Comparison of ENCODE assay signal across 8 cellular contexts in the genomic region with DNA sequence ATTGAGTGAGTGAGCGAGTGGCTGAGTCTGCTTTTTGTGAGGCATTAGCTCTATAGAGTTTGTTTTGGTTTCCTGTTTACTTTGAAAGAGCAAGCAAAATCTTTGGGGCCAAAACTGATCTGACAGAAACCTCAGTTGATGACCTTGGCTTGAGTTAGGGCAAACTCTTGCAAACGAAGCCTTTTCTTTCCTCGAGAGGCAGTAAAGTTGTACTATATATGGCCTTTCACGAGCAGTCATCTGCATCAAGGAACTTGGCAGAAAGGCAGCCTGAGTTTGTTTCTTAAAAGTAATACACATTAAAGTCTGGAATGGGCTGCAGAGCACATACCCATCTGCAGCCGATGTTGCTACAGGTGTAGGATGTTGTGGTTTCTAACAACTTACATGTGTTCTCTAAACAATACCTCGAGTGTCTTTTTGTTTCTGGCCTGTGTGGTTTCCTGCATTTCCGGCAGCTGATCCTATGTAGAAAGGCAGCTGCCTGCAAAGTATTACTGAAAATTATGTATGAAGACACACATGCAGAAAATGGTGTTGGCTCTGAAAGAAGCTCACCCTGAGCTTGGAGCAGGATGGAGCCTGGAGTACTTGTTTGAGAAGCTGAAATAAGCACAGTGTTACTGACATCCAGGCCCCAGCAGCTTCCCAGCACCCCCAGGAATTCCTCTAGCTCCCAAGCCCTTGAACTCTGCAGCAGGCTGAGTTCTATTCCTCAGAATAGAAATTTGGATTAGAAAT.
DNase-seq lines count a peak whose midpoint lies in the region; ATAC-seq and TF ChIP-seq lines count a peak whose summit lies in the region.

No MANE protein-coding gene starts in this region.

- intact Hi-C loops in cardiac septum (cut with DNase I) = no loop called here

- H3K9me3 Mint-ChIP-seq in endothelial cell (ENCODE audit: unreplicated experiment) = no peaks in the 10 kb centered on the region

- peak; percentile 86 for ATAC-seq in GM18508 (IDR thresholded peaks at IDR 0.05; ENCODE audit: insufficient read depth, unreplicated experiment)
- peak; percentile 92 for ATAC-seq in GM21515 (IDR thresholded peaks at IDR 0.05; ENCODE audit: unreplicated experiment)
- peak; percentile 78 for ATAC-seq in HG03575 (IDR thresholded peaks at IDR 0.05; ENCODE audit: extremely low read depth, insufficient number of reproducible peaks, low FRiP score, unreplicated experiment)

- no peak overlapping the region for H3K27ac Mint-ChIP-seq in endothelial cell (ENCODE audit: unreplicated experiment)

- no peak overlapping the region for H3K4me3 Mint-ChIP-seq in endothelial cell (ENCODE audit: unreplicated experiment)

- peaks cover 8% of the 10 kb centered on the region for H3K4me1 Mint-ChIP-seq in endothelial cell (ENCODE audit: unreplicated experiment)

- peak; percentile 44 for DNase-seq in activated effector memory CD4-positive, alpha-beta T cell treated with Interleukin-2 at 50 U/mL for 16 hours
- no peak for DNase-seq in endothelial cell (ENCODE audit: low spot score)
- no peak for DNase-seq in iPS-NIHi7 (ENCODE audit: extremely low spot score)
- DNase-seq in cardiac septum (ENCODE audit: low spot score) = no peak
- no peak for DNase-seq in occipital lobe (lab: John Stamatoyannopoulos, UW)

- H3K27me3 Mint-ChIP-seq in endothelial cell (ENCODE audit: unreplicated experiment) = no peaks in the 10 kb centered on the region

- H3K36me3 Mint-ChIP-seq in endothelial cell (ENCODE audit: low read depth, unreplicated experiment) = no peaks in the 10 kb centered on the region

- no peak for TF ChIP-seq CTCF in endothelial cell (IDR thresholded peaks at IDR 0.05; ENCODE audit: unreplicated experiment)
